Comparison of ENCODE assay signal across 5 cellular contexts in the genomic region with DNA sequence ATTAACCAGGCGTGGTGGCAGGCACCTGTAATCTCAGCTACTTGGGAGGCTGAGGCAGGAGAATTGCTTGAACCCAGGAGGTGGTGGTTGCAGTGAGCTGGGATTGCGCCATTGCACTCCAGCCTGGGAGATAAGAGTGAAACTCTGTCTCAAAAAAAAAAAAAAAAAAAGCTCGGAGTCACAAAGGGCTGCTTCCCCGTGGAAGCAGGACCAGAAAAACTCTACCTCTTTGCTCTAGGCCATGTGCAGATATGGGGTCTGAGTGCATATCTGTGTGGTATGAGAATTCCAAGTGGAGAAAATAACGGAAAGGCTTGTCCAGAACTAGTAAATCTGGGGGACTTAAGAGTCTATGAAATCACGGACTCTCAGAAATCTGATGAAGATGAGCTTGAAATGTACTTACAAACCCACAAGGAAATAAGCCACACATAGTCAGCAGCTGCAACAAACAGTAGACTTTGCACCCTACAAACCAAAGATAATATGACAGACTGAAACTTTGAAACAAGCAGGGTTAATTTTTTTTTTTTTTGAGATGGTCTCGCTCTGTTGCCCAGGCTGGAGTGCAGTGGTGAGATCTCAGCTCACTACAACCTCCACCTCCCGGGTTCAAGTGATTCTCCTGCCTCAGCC. TPM values are rescaled to one million over a fixed set of nuclear protein-coding genes. Genes with fewer than 3 reads are reported as not detected.
"Had no signal": no experiment of that assay in that cellular context is flagged by ENCODE, and none has a peak within 500 bp of the region (broad histone marks: within the 10 kb centered on the region; RNA-seq: fewer than 3 reads in every experiment).

No MANE protein-coding gene starts in this region.

RNA-seq across cellular contexts. Expression of a gene that starts 38.2 kb away (rescaled TPM):
- total RNA-seq: activated CD4-positive, alpha-beta T cell treated with anti-CD3 and anti-CD28 coated beads, Interleukin-2, amount 10 ng/mL, durations not matched to agents 7 days and 5 days; activated CD8-positive, alpha-beta T cell treated with anti-CD3 and anti-CD28 coated beads, Interleukin-2, amount 10 ng/mL, durations not matched to agents 7 days and 5 days; activated naive CD8-positive, alpha-beta T cell treated with anti-CD3 and anti-CD28 coated beads, Interleukin-2, amount 10 ng/mL, durations not matched to agents 7 days and 5 days; ascending aorta; T-helper 17 cell had no signal
